Comparison of ENCODE assay signal across 8 cellular contexts in genomic region chr6:17086469-17086868, GRCh38. TPM values are rescaled to one million over a fixed set of nuclear protein-coding genes. Genes with fewer than 3 reads are reported as not detected.
DNase-seq lines count a peak whose midpoint lies in the region; ATAC-seq and TF ChIP-seq lines count a peak whose summit lies in the region.

No MANE protein-coding gene starts in this region.

- TF ChIP-seq CTCF in GM12873 (IDR thresholded peaks at IDR 0.05; ENCODE audit: insufficient read depth, low read depth, low read length, missing control alignments) (peak; percentile 52), left ventricle myocardium inferior (IDR thresholded peaks at IDR 0.05; ENCODE audit: borderline replicate concordance) (peak; percentile 75)

- ATAC-seq in HG03135 (IDR thresholded peaks at IDR 0.05; ENCODE audit: unreplicated experiment) (no peak), HG03095 (IDR thresholded peaks at IDR 0.05; ENCODE audit: unreplicated experiment) (no peak)

- peaks cover 9% of the 10 kb centered on the region for H3K4me1 ChIP-seq in left ventricle myocardium inferior

- H3K27ac ChIP-seq in left ventricle myocardium inferior (replicated peaks), result no peak overlapping the region

- peak; percentile 30 to 40 for DNase-seq in AML-193 (lab: John Stamatoyannopoulos, UW)
- DNase-seq in NCI-H446 treated with DMSO at 0.1 percent for 48 hours (lab: John Stamatoyannopoulos, UW), result peak; percentile 64
- peak; percentile 63 for DNase-seq in amniotic epithelial cell (ENCODE audit: low read depth)
- no peak for DNase-seq in left ventricle myocardium inferior
- DNase-seq in skeletal muscle cell (ENCODE audit: low read depth), result peak; percentile 30

- no peak overlapping the region for H3K4me3 ChIP-seq in left ventricle myocardium inferior
- no peak overlapping the region for H3K4me3 ChIP-seq in skeletal muscle cell (ENCODE audit: low read depth, low read length)

- H3K36me3 ChIP-seq in left ventricle myocardium inferior, result no peaks in the 10 kb centered on the region

- H3K9me3 ChIP-seq in left ventricle myocardium inferior (replicated peaks), result peaks cover 11% of the 10 kb centered on the region

- intact Hi-C loops in left ventricle myocardium inferior (cut with micrococcal nuclease), result no loop called here

- no peaks in the 10 kb centered on the region for H3K27me3 ChIP-seq in left ventricle myocardium inferior (ENCODE audit: low read depth)

RNA-seq across cellular contexts. Expression of gene STMND1, which starts 15.4 kb away (rescaled TPM):
- not detected for total RNA-seq in left ventricle myocardium inferior
